Comparison of ENCODE assay signal across 1 cellular context in the genomic region with DNA sequence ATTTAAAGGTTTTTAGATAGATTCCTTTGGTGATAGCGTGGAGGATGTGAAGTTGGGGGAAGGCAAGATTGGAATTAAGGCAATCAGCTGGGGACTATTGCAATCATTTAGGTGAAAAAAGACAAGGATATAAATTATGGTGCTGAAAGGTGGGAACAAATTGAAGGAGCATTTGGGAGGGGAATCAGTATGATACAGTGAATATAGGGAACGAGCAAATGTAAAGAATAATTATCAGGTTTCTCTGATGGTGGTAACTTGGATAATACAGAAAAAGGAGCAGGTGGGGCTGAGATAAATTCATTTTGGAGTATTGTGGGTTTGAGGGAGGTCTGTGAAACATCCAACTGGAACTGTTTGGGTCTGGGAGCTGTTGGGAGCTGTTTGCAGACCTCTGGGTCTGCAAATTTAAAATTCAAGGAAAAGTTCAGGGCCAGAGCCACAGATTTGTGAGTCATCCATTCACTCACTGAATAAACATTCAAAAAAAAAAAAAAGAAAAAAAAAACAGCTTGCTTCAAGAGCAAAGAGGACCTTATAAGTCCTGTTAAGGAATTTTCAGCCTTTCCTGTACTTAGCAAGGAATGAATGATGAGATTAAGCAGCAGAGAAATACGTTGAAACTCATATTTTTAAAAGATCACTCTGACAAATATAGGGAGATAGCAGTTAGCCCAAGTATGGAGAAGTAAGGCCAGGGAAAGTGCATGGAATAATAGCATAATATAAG.
TF ChIP-seq lines count a peak whose summit lies in the region.

No MANE protein-coding gene starts in this region.

TF ChIP-seq in HepG2, 621 proteins besides CTCF, POLR2A, EP300 and RAD21 (continued from another document and continues in another):
- TF ChIP-seq JDP2 (CRISPR knock-in tag; IDR thresholded peaks at IDR 0.05; ENCODE audit: borderline replicate concordance) = no peak
- TF ChIP-seq, protein P1, sequence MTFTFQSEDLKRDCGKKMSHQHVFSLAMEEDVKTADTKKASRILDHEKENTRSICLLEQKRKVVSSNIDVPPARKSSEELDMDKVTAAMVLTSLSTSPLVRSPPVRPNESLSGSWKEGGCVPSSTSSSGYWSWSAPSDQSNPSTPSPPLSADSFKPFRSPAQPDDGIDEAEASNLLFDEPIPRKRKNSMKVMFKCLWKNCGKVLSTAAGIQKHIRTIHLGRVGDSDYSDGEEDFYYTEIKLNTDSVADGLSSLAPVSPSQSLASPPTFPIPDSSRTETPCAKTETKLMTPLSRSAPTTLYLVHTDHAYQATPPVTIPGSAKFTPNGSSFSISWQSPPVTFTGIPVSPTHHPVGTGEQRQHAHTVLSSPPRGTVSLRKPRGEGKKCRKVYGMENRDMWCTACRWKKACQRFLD (CRISPR knock-in tag; IDR thresholded peaks at IDR 0.05; ENCODE audit: borderline replicate concordance) = no peak
- TF ChIP-seq ZNF296 (CRISPR knock-in tag; conservative IDR thresholded peaks at IDR 0.05) = no peak
- TF ChIP-seq NFYB (CRISPR knock-in tag; IDR thresholded peaks at IDR 0.05) = no peak
- no peak for TF ChIP-seq SMAD3 (CRISPR knock-in tag; IDR thresholded peaks at IDR 0.05)
- 0 out of 2 replicates have a peak, but pooled peaks have one; percentile 59 for TF ChIP-seq ZSCAN31 (CRISPR knock-in tag; IDR thresholded peaks at IDR 0.05; ENCODE audit: low read depth)
- TF ChIP-seq MYNN (CRISPR knock-in tag; IDR thresholded peaks at IDR 0.05; ENCODE audit: low read depth) = no peak
- TF ChIP-seq ZNF703 (CRISPR knock-in tag; IDR thresholded peaks at IDR 0.05; ENCODE audit: borderline replicate concordance) = no peak
- TF ChIP-seq CBX1 (IDR thresholded peaks at IDR 0.05; ENCODE audit: low read depth) = no peak
- no peak for TF ChIP-seq HNRNPK (IDR thresholded peaks at IDR 0.05; ENCODE audit: low read depth, low read length, poor library complexity, severe bottlenecking)
- TF ChIP-seq ZBTB38 (CRISPR knock-in tag; IDR thresholded peaks at IDR 0.05) = no peak
- peak; percentile 78; the same call in 1 of the 2 replicates for TF ChIP-seq NCOR1 (IDR thresholded peaks at IDR 0.05; ENCODE audit: borderline replicate concordance, low read length)
- no peak for TF ChIP-seq ZNF552 (CRISPR knock-in tag; IDR thresholded peaks at IDR 0.05; ENCODE audit: borderline replicate concordance)
- no peak for TF ChIP-seq IKZF4 (CRISPR knock-in tag; IDR thresholded peaks at IDR 0.05; ENCODE audit: borderline replicate concordance, low read depth, not compliant biosample characterization)
- TF ChIP-seq ZFYVE20 (CRISPR knock-in tag; IDR thresholded peaks at IDR 0.05; ENCODE audit: borderline replicate concordance, low read depth) = no peak
- no peak for TF ChIP-seq FOXK1 (CRISPR knock-in tag; IDR thresholded peaks at IDR 0.05; ENCODE audit: borderline replicate concordance, low read depth)
- TF ChIP-seq ZBTB8A (CRISPR knock-in tag; IDR thresholded peaks at IDR 0.05; ENCODE audit: borderline replicate concordance, low read depth) = no peak
- peak; percentile 84 for TF ChIP-seq NFIC (IDR thresholded peaks at IDR 0.05; ENCODE audit: low read length)
- TF ChIP-seq, protein P2, sequence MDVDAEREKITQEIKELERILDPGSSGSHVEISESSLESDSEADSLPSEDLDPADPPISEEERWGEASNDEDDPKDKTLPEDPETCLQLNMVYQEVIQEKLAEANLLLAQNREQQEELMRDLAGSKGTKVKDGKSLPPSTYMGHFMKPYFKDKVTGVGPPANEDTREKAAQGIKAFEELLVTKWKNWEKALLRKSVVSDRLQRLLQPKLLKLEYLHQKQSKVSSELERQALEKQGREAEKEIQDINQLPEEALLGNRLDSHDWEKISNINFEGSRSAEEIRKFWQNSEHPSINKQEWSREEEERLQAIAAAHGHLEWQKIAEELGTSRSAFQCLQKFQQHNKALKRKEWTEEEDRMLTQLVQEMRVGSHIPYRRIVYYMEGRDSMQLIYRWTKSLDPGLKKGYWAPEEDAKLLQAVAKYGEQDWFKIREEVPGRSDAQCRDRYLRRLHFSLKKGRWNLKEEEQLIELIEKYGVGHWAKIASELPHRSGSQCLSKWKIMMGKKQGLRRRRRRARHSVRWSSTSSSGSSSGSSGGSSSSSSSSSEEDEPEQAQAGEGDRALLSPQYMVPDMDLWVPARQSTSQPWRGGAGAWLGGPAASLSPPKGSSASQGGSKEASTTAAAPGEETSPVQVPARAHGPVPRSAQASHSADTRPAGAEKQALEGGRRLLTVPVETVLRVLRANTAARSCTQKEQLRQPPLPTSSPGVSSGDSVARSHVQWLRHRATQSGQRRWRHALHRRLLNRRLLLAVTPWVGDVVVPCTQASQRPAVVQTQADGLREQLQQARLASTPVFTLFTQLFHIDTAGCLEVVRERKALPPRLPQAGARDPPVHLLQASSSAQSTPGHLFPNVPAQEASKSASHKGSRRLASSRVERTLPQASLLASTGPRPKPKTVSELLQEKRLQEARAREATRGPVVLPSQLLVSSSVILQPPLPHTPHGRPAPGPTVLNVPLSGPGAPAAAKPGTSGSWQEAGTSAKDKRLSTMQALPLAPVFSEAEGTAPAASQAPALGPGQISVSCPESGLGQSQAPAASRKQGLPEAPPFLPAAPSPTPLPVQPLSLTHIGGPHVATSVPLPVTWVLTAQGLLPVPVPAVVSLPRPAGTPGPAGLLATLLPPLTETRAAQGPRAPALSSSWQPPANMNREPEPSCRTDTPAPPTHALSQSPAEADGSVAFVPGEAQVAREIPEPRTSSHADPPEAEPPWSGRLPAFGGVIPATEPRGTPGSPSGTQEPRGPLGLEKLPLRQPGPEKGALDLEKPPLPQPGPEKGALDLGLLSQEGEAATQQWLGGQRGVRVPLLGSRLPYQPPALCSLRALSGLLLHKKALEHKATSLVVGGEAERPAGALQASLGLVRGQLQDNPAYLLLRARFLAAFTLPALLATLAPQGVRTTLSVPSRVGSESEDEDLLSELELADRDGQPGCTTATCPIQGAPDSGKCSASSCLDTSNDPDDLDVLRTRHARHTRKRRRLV (CRISPR knock-in tag; IDR thresholded peaks at IDR 0.05) = no peak
- TF ChIP-seq ZNF788 (CRISPR knock-in tag; IDR thresholded peaks at IDR 0.05; ENCODE audit: borderline replicate concordance) = no peak
- TF ChIP-seq ZNF432 (CRISPR knock-in tag; IDR thresholded peaks at IDR 0.05; ENCODE audit: borderline replicate concordance) = no peak
- peak; percentile 54; the same call in 1 of the 2 replicates for TF ChIP-seq POLR2AphosphoS5 (IDR thresholded peaks at IDR 0.05; ENCODE audit: low read depth, low read length)
- TF ChIP-seq RFX1 (IDR thresholded peaks at IDR 0.05) = no peak
- no peak for TF ChIP-seq NKX3-1 (CRISPR knock-in tag; IDR thresholded peaks at IDR 0.05)
- no peak for TF ChIP-seq ZNF589 (CRISPR knock-in tag; conservative IDR thresholded peaks at IDR 0.05)
- TF ChIP-seq ZNF234 (CRISPR knock-in tag; conservative IDR thresholded peaks at IDR 0.05) = 0 out of 2 replicates have a peak, but pooled peaks have one; percentile 35
- TF ChIP-seq GTF2F1 (IDR thresholded peaks at IDR 0.05; ENCODE audit: low read length) = no peak
- TF ChIP-seq, protein P3, sequence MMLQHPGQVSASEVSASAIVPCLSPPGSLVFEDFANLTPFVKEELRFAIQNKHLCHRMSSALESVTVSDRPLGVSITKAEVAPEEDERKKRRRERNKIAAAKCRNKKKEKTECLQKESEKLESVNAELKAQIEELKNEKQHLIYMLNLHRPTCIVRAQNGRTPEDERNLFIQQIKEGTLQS (CRISPR knock-in tag; IDR thresholded peaks at IDR 0.05) = peak; percentile 67
- TF ChIP-seq, protein P4, sequence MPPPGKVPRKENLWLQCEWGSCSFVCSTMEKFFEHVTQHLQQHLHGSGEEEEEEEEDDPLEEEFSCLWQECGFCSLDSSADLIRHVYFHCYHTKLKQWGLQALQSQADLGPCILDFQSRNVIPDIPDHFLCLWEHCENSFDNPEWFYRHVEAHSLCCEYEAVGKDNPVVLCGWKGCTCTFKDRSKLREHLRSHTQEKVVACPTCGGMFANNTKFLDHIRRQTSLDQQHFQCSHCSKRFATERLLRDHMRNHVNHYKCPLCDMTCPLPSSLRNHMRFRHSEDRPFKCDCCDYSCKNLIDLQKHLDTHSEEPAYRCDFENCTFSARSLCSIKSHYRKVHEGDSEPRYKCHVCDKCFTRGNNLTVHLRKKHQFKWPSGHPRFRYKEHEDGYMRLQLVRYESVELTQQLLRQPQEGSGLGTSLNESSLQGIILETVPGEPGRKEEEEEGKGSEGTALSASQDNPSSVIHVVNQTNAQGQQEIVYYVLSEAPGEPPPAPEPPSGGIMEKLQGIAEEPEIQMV (CRISPR knock-in tag; IDR thresholded peaks at IDR 0.05; ENCODE audit: low read depth) = no peak
- no peak for TF ChIP-seq MBNL3 (CRISPR knock-in tag; conservative IDR thresholded peaks at IDR 0.05)
- TF ChIP-seq ZNF570 (CRISPR knock-in tag; IDR thresholded peaks at IDR 0.05; ENCODE audit: borderline replicate concordance) = no peak
- no peak for TF ChIP-seq SUZ12 (IDR thresholded peaks at IDR 0.05; ENCODE audit: low read depth, low read length)
- no peak for TF ChIP-seq ISX (CRISPR knock-in tag; conservative IDR thresholded peaks at IDR 0.05)
- TF ChIP-seq SMARCC2 (IDR thresholded peaks at IDR 0.05) = no peak
- no peak for TF ChIP-seq U2AF1 (optimal IDR thresholded peaks at IDR 0.05; ENCODE audit: low read depth, low read length)
- TF ChIP-seq, protein P5, sequence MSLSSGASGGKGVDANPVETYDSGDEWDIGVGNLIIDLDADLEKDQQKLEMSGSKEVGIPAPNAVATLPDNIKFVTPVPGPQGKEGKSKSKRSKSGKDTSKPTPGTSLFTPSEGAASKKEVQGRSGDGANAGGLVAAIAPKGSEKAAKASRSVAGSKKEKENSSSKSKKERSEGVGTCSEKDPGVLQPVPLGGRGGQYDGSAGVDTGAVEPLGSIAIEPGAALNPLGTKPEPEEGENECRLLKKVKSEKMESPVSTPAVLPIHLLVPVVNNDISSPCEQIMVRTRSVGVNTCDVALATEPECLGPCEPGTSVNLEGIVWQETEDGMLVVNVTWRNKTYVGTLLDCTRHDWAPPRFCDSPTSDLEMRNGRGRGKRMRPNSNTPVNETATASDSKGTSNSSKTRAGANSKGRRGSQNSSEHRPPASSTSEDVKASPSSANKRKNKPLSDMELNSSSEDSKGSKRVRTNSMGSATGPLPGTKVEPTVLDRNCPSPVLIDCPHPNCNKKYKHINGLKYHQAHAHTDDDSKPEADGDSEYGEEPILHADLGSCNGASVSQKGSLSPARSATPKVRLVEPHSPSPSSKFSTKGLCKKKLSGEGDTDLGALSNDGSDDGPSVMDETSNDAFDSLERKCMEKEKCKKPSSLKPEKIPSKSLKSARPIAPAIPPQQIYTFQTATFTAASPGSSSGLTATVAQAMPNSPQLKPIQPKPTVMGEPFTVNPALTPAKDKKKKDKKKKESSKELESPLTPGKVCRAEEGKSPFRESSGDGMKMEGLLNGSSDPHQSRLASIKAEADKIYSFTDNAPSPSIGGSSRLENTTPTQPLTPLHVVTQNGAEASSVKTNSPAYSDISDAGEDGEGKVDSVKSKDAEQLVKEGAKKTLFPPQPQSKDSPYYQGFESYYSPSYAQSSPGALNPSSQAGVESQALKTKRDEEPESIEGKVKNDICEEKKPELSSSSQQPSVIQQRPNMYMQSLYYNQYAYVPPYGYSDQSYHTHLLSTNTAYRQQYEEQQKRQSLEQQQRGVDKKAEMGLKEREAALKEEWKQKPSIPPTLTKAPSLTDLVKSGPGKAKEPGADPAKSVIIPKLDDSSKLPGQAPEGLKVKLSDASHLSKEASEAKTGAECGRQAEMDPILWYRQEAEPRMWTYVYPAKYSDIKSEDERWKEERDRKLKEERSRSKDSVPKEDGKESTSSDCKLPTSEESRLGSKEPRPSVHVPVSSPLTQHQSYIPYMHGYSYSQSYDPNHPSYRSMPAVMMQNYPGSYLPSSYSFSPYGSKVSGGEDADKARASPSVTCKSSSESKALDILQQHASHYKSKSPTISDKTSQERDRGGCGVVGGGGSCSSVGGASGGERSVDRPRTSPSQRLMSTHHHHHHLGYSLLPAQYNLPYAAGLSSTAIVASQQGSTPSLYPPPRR (CRISPR knock-in tag; IDR thresholded peaks at IDR 0.05; ENCODE audit: borderline replicate concordance) = 0 out of 2 replicates have a peak, but pooled peaks have one; percentile 19
- TF ChIP-seq THYN1 (CRISPR knock-in tag; IDR thresholded peaks at IDR 0.05; ENCODE audit: borderline replicate concordance, low read depth) = no peak
- TF ChIP-seq FLYWCH1 (CRISPR knock-in tag; IDR thresholded peaks at IDR 0.05) = no peak
- no peak for TF ChIP-seq ZNF235 (CRISPR knock-in tag; IDR thresholded peaks at IDR 0.05; ENCODE audit: borderline replicate concordance)
- TF ChIP-seq, protein P6, sequence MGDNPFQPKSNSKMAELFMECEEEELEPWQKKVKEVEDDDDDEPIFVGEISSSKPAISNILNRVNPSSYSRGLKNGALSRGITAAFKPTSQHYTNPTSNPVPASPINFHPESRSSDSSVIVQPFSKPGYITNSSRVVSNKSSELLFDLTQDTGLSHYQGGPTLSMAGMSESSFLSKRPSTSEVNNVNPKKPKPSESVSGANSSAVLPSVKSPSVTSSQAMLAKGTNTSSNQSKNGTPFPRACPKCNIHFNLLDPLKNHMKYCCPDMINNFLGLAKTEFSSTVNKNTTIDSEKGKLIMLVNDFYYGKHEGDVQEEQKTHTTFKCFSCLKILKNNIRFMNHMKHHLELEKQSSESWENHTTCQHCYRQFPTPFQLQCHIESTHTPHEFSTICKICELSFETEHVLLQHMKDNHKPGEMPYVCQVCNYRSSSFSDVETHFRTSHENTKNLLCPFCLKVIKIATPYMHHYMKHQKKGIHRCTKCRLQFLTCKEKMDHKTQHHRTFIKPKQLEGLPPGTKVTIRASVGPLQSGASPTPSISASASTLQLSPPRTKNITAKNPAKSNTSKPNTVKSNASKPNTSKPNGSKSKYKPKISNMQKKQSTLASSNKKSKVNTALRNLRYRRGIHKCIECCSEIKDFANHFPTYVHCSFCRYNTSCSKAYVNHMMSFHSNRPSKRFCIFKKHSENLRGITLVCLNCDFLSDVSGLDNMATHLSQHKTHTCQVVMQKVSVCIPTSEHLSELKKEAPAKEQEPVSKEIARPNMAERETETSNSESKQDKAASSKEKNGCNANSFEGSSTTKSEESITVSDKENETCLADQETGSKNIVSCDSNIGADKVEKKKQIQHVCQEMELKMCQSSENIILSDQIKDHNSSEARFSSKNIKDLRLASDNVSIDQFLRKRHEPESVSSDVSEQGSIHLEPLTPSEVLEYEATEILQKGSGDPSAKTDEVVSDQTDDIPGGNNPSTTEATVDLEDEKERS (CRISPR knock-in tag; IDR thresholded peaks at IDR 0.05) = no peak
- no peak for TF ChIP-seq ZFP36 (IDR thresholded peaks at IDR 0.05; ENCODE audit: borderline replicate concordance, low read depth, low read length, partially characterized antibody)
- TF ChIP-seq SMC3 (IDR thresholded peaks at IDR 0.05; ENCODE audit: low read length) = 0 out of 2 replicates have a peak, but pooled peaks have one; percentile 7
- no peak for TF ChIP-seq ZNF557 (CRISPR knock-in tag; IDR thresholded peaks at IDR 0.05)
- TF ChIP-seq, protein P7, sequence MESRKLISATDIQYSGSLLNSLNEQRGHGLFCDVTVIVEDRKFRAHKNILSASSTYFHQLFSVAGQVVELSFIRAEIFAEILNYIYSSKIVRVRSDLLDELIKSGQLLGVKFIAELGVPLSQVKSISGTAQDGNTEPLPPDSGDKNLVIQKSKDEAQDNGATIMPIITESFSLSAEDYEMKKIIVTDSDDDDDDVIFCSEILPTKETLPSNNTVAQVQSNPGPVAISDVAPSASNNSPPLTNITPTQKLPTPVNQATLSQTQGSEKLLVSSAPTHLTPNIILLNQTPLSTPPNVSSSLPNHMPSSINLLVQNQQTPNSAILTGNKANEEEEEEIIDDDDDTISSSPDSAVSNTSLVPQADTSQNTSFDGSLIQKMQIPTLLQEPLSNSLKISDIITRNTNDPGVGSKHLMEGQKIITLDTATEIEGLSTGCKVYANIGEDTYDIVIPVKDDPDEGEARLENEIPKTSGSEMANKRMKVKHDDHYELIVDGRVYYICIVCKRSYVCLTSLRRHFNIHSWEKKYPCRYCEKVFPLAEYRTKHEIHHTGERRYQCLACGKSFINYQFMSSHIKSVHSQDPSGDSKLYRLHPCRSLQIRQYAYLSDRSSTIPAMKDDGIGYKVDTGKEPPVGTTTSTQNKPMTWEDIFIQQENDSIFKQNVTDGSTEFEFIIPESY (CRISPR knock-in tag; IDR thresholded peaks at IDR 0.05) = no peak
- TF ChIP-seq POLR2AphosphoS2 (IDR thresholded peaks at IDR 0.05; ENCODE audit: low read depth, low read length) = no peak
